In genomic region chr7:77426052-77426404, GRCh38 we compare ENCODE assay signal across 9 cellular contexts. TPM values are rescaled to one million over a fixed set of nuclear protein-coding genes. Genes with fewer than 3 reads are reported as not detected.
DNase-seq lines count a peak whose midpoint lies in the region; ATAC-seq and TF ChIP-seq lines count a peak whose summit lies in the region.
"Had no signal": no experiment of that assay in that cellular context is flagged by ENCODE, and none has a peak within 500 bp of the region (broad histone marks: within the 10 kb centered on the region; RNA-seq: fewer than 3 reads in every experiment).

No MANE protein-coding gene starts in this region.

- no peak for TF ChIP-seq CTCF in cardiac fibroblast (IDR thresholded peaks at IDR 0.05; ENCODE audit: low read depth, low read length)
- no peak for TF ChIP-seq CTCF in A673 (conservative IDR thresholded peaks at IDR 0.05; ENCODE audit: low read depth, low read length)

- H3K4me3 ChIP-seq in cardiac fibroblast (replicated peaks in 1 of 2; ENCODE audit: low read depth in 2 of 2, low read length in 2 of 2) (peak overlapping the region; percentile 11 to 16), A673 (ENCODE audit: low read depth, low read length, poor library complexity, severe bottlenecking) (no peak overlapping the region)
- H3K4me3 ChIP-seq: testis had no signal

- no peak overlapping the region for H3K27ac ChIP-seq in A673 (ENCODE audit: low read depth, low read length, poor library complexity, severe bottlenecking)
- H3K27ac ChIP-seq: testis had no signal

- ATAC-seq in GM21381 (IDR thresholded peaks at IDR 0.05; ENCODE audit: unreplicated experiment) (peak; percentile 59), HG03354 (IDR thresholded peaks at IDR 0.05; ENCODE audit: poor library complexity, severe bottlenecking, unreplicated experiment) (peak; percentile 74)
- ATAC-seq in stimulated activated memory B cell treated with anti-CD40 and anti-IgM and Interleukin-4, amounts not matched to agents 10 μg/mL and 1 μg/mL and 100 μg/mL, for 72 hours: peak; percentile 76
- ATAC-seq: activated T-helper 17 cell treated with anti-CD3 and anti-CD28 coated beads, Interleukin-2, amount 50 U/mL, for 72 hours had no signal

- BruUV-seq in A673 (replicated peaks; lab: Mats Ljungman, UMichigan): no TSS peak

- intact Hi-C loops in A673 (cut with micrococcal nuclease; ENCODE audit: unreplicated experiment): no loop called here

- no peaks in the 10 kb centered on the region for H3K36me3 Mint-ChIP-seq in stimulated activated memory B cell treated with anti-CD40 and anti-IgM and Interleukin-4, amounts not matched to agents 10 μg/mL and 1 μg/mL and 100 μg/mL, for 72 hours

- H3K9me3 Mint-ChIP-seq in stimulated activated memory B cell treated with anti-CD40 and anti-IgM and Interleukin-4, amounts not matched to agents 10 μg/mL and 1 μg/mL and 100 μg/mL, for 72 hours: no peaks in the 10 kb centered on the region
- H3K9me3 Mint-ChIP-seq: activated T-helper 17 cell treated with anti-CD3 and anti-CD28 coated beads, Interleukin-2, amount 50 U/mL, for 72 hours had no signal

- H3K4me1 ChIP-seq in A673 (ENCODE audit: insufficient read depth, low read length, poor library complexity, severe bottlenecking): no peaks in the 10 kb centered on the region
- H3K4me1 ChIP-seq: testis had no signal

- H3K9me3 ChIP-seq in A673 (ENCODE audit: low read depth, low read length, poor library complexity, severe bottlenecking): no peaks in the 10 kb centered on the region
- H3K9me3 ChIP-seq: testis had no signal

- no peaks in the 10 kb centered on the region for H3K36me3 ChIP-seq in A673 (ENCODE audit: insufficient read depth, low read length, poor library complexity, severe bottlenecking)

- CTCF ChIA-PET in A673 (lab: Charles Lee): no interaction called here

- POLR2A ChIA-PET in A673 (lab: Charles Lee; ENCODE audit: low non-redundant PET): no interaction called here

- H3K27me3 ChIP-seq in A673 (replicated peaks; ENCODE audit: insufficient read depth, low read depth, low read length, poor library complexity): no peaks in the 10 kb centered on the region
- H3K27me3 ChIP-seq: testis had no signal

- H3K4me1 Mint-ChIP-seq in stimulated activated memory B cell treated with anti-CD40 and anti-IgM and Interleukin-4, amounts not matched to agents 10 μg/mL and 1 μg/mL and 100 μg/mL, for 72 hours: peaks cover 38% of the 10 kb centered on the region

- DNase-seq in cardiac fibroblast (ENCODE audit: low read depth in 2 of 2) (no peak), glomerular visceral epithelial cell (ENCODE audit: extremely low spot score) (no peak), A673 (ENCODE audit: low spot score) (no peak), NCI-H146 (lab: John Stamatoyannopoulos, UW) (no peak)
- DNase-seq: testis had no signal

- peak overlapping the region; percentile 76 for H3K4me3 Mint-ChIP-seq in stimulated activated memory B cell treated with anti-CD40 and anti-IgM and Interleukin-4, amounts not matched to agents 10 μg/mL and 1 μg/mL and 100 μg/mL, for 72 hours
- H3K4me3 Mint-ChIP-seq: activated T-helper 17 cell treated with anti-CD3 and anti-CD28 coated beads, Interleukin-2, amount 50 U/mL, for 72 hours had no signal

- no peaks in the 10 kb centered on the region for H3K27me3 Mint-ChIP-seq in stimulated activated memory B cell treated with anti-CD40 and anti-IgM and Interleukin-4, amounts not matched to agents 10 μg/mL and 1 μg/mL and 100 μg/mL, for 72 hours

- peak overlapping the region; percentile 91 for H3K27ac Mint-ChIP-seq in stimulated activated memory B cell treated with anti-CD40 and anti-IgM and Interleukin-4, amounts not matched to agents 10 μg/mL and 1 μg/mL and 100 μg/mL, for 72 hours
- H3K27ac Mint-ChIP-seq: activated T-helper 17 cell treated with anti-CD3 and anti-CD28 coated beads, Interleukin-2, amount 50 U/mL, for 72 hours had no signal

RNA-seq across cellular contexts. Expression of gene GSAP, which starts 9.9 kb away (rescaled TPM):
- 0.15 TPM in 2 replicates for total RNA-seq in A673 (2021)
